ENCODE assay signal across 11 cellular contexts in genomic region chr2:174046172-174046571, GRCh38.
"Had no signal": no experiment of that assay in that cellular context is flagged by ENCODE, and none has a peak within 500 bp of the region (broad histone marks: within the 10 kb centered on the region; RNA-seq: fewer than 3 reads in every experiment).

No MANE protein-coding gene starts in this region.

- ATAC-seq: GM23338, HCT116 had no signal

- H3K27ac Mint-ChIP-seq: GM23338, H9, HFFc6 had no signal

- H3K27ac ChIP-seq: GM23248 had no signal

- H3K36me3 ChIP-seq: HAP-1 had no signal

- DNase-seq: GM23248, GOT3, H7, H9, HCEC 1CT, HFFc6 had no signal

- H3K4me3 Mint-ChIP-seq: GM23338, H9, HFFc6 had no signal

- H3K4me3 ChIP-seq: GM23248, GM23338, HAP-1 had no signal

- H3K9me3 ChIP-seq: HAP-1 had no signal

- FAIRE-seq: H1, H54 had no signal

- H2AFZ ChIP-seq: GM23248, GM23338 had no signal

- H3K9ac ChIP-seq: GM23248 had no signal

- H3K9me3 Mint-ChIP-seq: HFFc6 had no signal

- H3K4me1 ChIP-seq: HAP-1 had no signal

- H3K4me2 ChIP-seq: GM23338 had no signal
